Comparison of ENCODE assay signal across 8 cellular contexts in genomic region chr17:60599620-60600489, GRCh38. TPM values are rescaled to one million over a fixed set of nuclear protein-coding genes. Genes with fewer than 3 reads are reported as not detected.
DNase-seq lines count a peak whose midpoint lies in the region; ATAC-seq and TF ChIP-seq lines count a peak whose summit lies in the region.

Gene PPM1D, plus strand, starts transcription at chr17:60600193. Its CDS starts 222 bp downstream, at chr17:60600415.

- peak; percentile 97 for DNase-seq in COLO668 (lab: John Stamatoyannopoulos, UW; ENCODE audit: unreplicated experiment)
- DNase-seq in GM20000 (ENCODE audit: low spot score) = peak; percentile 99
- DNase-seq in HS-5 (ENCODE audit: low read depth) = peak; percentile 93
- DNase-seq in NK-92 (lab: John Stamatoyannopoulos, UW; ENCODE audit: unreplicated experiment) = peak; percentile 78
- DNase-seq in activated CD8-positive, alpha-beta memory T cell treated with anti-CD3 and anti-CD28 coated beads for 1 hour (ENCODE audit: extremely low read depth in 1 of 2, low read depth in 1 of 2) = peak; percentile 96 to 98
- peak; percentile 99 for DNase-seq in lower lobe of right lung
- peak; percentile 93 to 96 (median 94) for DNase-seq in stimulated activated CD4-positive, alpha-beta T cell treated with anti-CD3 and anti-CD28 coated beads, TNF-alpha, amount 100 ng/mL, for 1 hour (ENCODE audit: low read depth in 3 of 3, low spot score in 1 of 3)

- H3K27ac ChIP-seq in ectodermal cell (ENCODE audit: insufficient read depth, low read depth, low read length, poor library complexity, severe bottlenecking) (peak within 1 kb of the TSS; percentile 99), lower lobe of right lung (peak within 1 kb of the TSS; percentile 97)

- peak; percentile 98 for ATAC-seq in lower lobe of right lung

- WGBS in ectodermal cell, 2 experiments = 0% methylated on average over 82 to 83 of the region's 83 CpGs

- peaks cover 5% of the 10 kb centered on the region for H3K4me1 ChIP-seq in ectodermal cell (ENCODE audit: control insufficient read depth, insufficient read depth, low read length)
- H3K4me1 ChIP-seq in lower lobe of right lung = peaks cover 38% of the 10 kb centered on the region

- intact Hi-C loops in lower lobe of right lung (cut with DNase I) = no loop called here

- no peaks in the 10 kb centered on the region for H3K27me3 ChIP-seq in ectodermal cell (ENCODE audit: control insufficient read depth, insufficient read depth, low read length, poor library complexity, severe bottlenecking)
- no peaks in the 10 kb centered on the region for H3K27me3 ChIP-seq in lower lobe of right lung (ENCODE audit: low read depth)

- TF ChIP-seq CTCF in GM20000 (IDR thresholded peaks at IDR 0.05; ENCODE audit: extremely low read depth, missing control alignments) = no peak
- TF ChIP-seq CTCF in lower lobe of right lung (IDR thresholded peaks at IDR 0.05) = no peak

- peak within 1 kb of the TSS; percentile 78 for H3K4me3 ChIP-seq in ectodermal cell (ENCODE audit: insufficient read depth, low read depth, low read length)
- peak within 1 kb of the TSS; percentile 95 for H3K4me3 ChIP-seq in lower lobe of right lung

- no peaks in the 10 kb centered on the region for H3K36me3 ChIP-seq in ectodermal cell (ENCODE audit: control insufficient read depth, insufficient read depth, low read length)
- H3K36me3 ChIP-seq in lower lobe of right lung = no peaks in the 10 kb centered on the region

- H3K9me3 ChIP-seq in ectodermal cell (ENCODE audit: control insufficient read depth, low read length) (no peaks in the 10 kb centered on the region), lower lobe of right lung (no peaks in the 10 kb centered on the region)

RNA-seq across cellular contexts. Expression of gene PPM1D, which starts in this region (rescaled TPM):
- 17.4 TPM for polyA plus RNA-seq in ectodermal cell (2013, experiment 1 of 4)
- polyA plus RNA-seq in ectodermal cell (2013, experiment 2 of 4) = 18.7 TPM
- polyA plus RNA-seq in ectodermal cell (2013, experiment 3 of 4) = 13.4 TPM
- 15.2 TPM for polyA plus RNA-seq in ectodermal cell (2013, experiment 4 of 4)
- 21.3 TPM for total RNA-seq in lower lobe of right lung

Comparison
In these comparisons a context has a peak if more than half of its experiments do, and no peak if none do; other contexts are left out.
1. Peak in every context shown above with its lines: DNase-seq, ATAC-seq, H3K4me3 ChIP-seq and H3K27ac ChIP-seq.